ENCODE assay signal across 2 cellular contexts in the genomic region with DNA sequence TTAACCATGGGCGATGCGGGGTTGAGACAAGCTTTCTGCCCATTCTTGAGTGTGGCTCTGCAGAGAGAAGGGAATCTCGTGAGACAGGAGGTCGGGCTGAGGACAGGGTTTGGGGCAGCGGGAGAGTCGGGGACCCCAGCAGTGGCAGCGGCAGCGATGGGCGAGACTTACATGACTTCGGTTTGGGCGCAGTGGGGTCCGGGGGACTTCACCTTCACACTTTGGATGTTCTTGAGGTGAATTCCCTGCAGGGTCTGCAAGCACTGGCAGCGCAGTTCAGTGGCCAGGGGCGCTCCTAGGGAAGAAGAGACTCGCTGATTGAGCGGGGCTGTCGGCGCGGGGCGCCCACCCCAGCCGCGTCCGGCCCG.
TF ChIP-seq lines count a peak whose summit lies in the region.

No MANE protein-coding gene starts in this region.

TF ChIP-seq in IMR-90, 13 proteins besides CTCF, POLR2A, EP300 and RAD21:
- TF ChIP-seq CHD1 (IDR thresholded peaks at IDR 0.05; ENCODE audit: low read depth, low read length) (0 out of 2 replicates have a peak, but pooled peaks have one; percentile 73), RCOR1 (IDR thresholded peaks at IDR 0.05; ENCODE audit: insufficient replicate concordance, low read length) (no peak)

TF ChIP-seq in H1, 55 proteins besides CTCF, POLR2A, EP300 and RAD21:
- TF ChIP-seq, protein P1, sequence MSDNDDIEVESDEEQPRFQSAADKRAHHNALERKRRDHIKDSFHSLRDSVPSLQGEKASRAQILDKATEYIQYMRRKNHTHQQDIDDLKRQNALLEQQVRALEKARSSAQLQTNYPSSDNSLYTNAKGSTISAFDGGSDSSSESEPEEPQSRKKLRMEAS (IDR thresholded peaks at IDR 0.05) = peak; percentile 38; the same call in 1 of the 2 replicates
- no peak for TF ChIP-seq SUZ12 (IDR thresholded peaks at IDR 0.05; ENCODE audit: low read length)
